14 cellular contexts compared by ENCODE assay signal in the genomic region with DNA sequence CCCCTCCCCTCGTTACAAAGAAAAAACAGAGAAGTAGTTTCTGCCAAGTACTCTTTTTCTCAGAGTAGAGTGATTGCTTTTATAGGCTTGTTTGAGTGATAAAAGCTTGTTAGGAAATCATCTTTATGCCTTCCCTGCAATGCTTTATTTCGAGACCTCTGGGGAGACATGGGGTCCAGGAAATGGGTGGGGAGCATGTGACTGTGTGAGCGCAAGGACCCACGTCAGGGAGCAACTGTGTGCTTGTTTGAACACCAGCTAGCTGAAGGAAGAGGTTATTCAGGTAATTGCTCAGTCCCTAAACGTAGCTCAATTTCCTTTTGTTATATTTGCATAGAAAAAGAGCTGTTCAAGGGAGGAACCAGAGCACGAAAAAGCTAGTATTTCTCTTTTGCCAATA.
DNase-seq lines count a peak whose midpoint lies in the region; ATAC-seq, FAIRE-seq and TF ChIP-seq lines count a peak whose summit lies in the region.
"Had no signal": no experiment of that assay in that cellular context is flagged by ENCODE, and none has a peak within 500 bp of the region (broad histone marks: within the 10 kb centered on the region; RNA-seq: fewer than 3 reads in every experiment).

No MANE protein-coding gene starts in this region.

- H3K27ac ChIP-seq in HepG2 (ENCODE audit: extremely low read length, insufficient read depth, low read length), result no peak overlapping the region

- H3K9me3 Mint-ChIP-seq in activated naive CD8-positive, alpha-beta T cell treated with anti-CD3 and anti-CD28 coated beads, Interleukin-2, amount 50 U/mL, for 24 hours, result no peaks in the 10 kb centered on the region

- no peak for TF ChIP-seq CTCF in HepG2 (CRISPR knock-in tag; IDR thresholded peaks at IDR 0.05)

- no peak for TF ChIP-seq RAD21 in HepG2 (CRISPR knock-in tag; IDR thresholded peaks at IDR 0.05)

- CTCF ChIA-PET in HepG2 (lab: Yijun Ruan, JAX; ENCODE audit: low intra/inter-chr PET ratio, low total read pairs), result no interaction called here

- no peaks in the 10 kb centered on the region for H3K79me2 ChIP-seq in HepG2 (ENCODE audit: insufficient read depth, low read length)

- peak overlapping the region; percentile 57 for H3K27ac Mint-ChIP-seq in activated naive CD8-positive, alpha-beta T cell treated with anti-CD3 and anti-CD28 coated beads, Interleukin-2, amount 50 U/mL, for 24 hours

- no peaks in the 10 kb centered on the region for H3K27me3 ChIP-seq in HepG2 (ENCODE audit: control insufficient read depth in 1 of 2, insufficient read depth in 2 of 2, low read length in 2 of 2)

- H3K4me1 ChIP-seq in HepG2 (ENCODE audit: insufficient read depth, low read length), result peaks cover 84% of the 10 kb centered on the region

- FAIRE-seq in HepG2 (lab: Jason Lieb, UNC), result no peak
- FAIRE-seq: HTR-8/SVneo had no signal

- H4K20me1 ChIP-seq in HepG2 (ENCODE audit: insufficient read depth, low read length), result no peaks in the 10 kb centered on the region

- TF ChIP-seq POLR2A in HepG2 (IDR thresholded peaks at IDR 0.05; ENCODE audit: insufficient read depth in 1 of 2, low read depth in 2 of 2, low read length in 2 of 2), result no peak

- ATAC-seq in activated naive CD8-positive, alpha-beta T cell treated with anti-CD3 and anti-CD28 coated beads, Interleukin-2, amount 50 U/mL, for 24 hours, result peak; percentile 48
- ATAC-seq in sciatic nerve (peak; percentile 71), HepG2 (no peak)
- ATAC-seq: esophagus mucosa, HCT116 had no signal

- in situ Hi-C loops in HepG2 (cut with HindIII; ENCODE audit: extremely low pct_ligation_motif_present, low pct_unique_long_range_greater_than_20kb), result loop anchor here (10.0 kb wide), 1 partner anchor 314 kb away; no protein-coding TSS in a partner anchor

- no peak overlapping the region for H2AFZ ChIP-seq in HepG2 (ENCODE audit: low read length)

- no peaks in the 10 kb centered on the region for H3K9me3 ChIP-seq in HepG2 (ENCODE audit: low read length)

- H3K27me3 Mint-ChIP-seq in activated naive CD8-positive, alpha-beta T cell treated with anti-CD3 and anti-CD28 coated beads, Interleukin-2, amount 50 U/mL, for 24 hours, result no peaks in the 10 kb centered on the region

- BruUV-seq in HepG2 (replicated peaks; lab: Mats Ljungman, UMichigan), result no TSS peak

- H3K4me2 ChIP-seq in HepG2 (ENCODE audit: low read depth, low read length), result no peak overlapping the region

- POLR2A ChIA-PET in HepG2 (lab: Yijun Ruan, JAX), result no interaction called here

- H3K4me1 Mint-ChIP-seq in activated naive CD8-positive, alpha-beta T cell treated with anti-CD3 and anti-CD28 coated beads, Interleukin-2, amount 50 U/mL, for 24 hours, result peaks cover 67% of the 10 kb centered on the region

- DNase-seq in NCI-H2081 (lab: John Stamatoyannopoulos, UW) (peak; percentile 25 to 71), NCI-H2081 treated with DMSO at 0.1 percent for 48 hours (lab: John Stamatoyannopoulos, UW) (no peak), NCI-H2029 treated with DMSO at 0.1 percent for 48 hours (lab: John Stamatoyannopoulos, UW) (peak; percentile 57), sciatic nerve (ENCODE audit: low spot score) (no peak), NCI-H1694 (lab: John Stamatoyannopoulos, UW) (no peak), NCI-H2107 (lab: John Stamatoyannopoulos, UW) (no peak), HepG2 (ENCODE audit: low spot score) (no peak)
- no peak for DNase-seq in activated naive CD8-positive, alpha-beta T cell treated with anti-CD3 and anti-CD28 coated beads, Interleukin-2, amount 50 U/mL, for 24 hours
- DNase-seq: 8988T; mammary epithelial cell; stimulated activated CD4-positive, alpha-beta T cell treated with anti-CD3 and anti-CD28 coated beads, Interleukin-1b, Interleukin-23, amount 100 ng/mL, for 48 hours had no signal

- no peak overlapping the region for H3K4me3 ChIP-seq in HepG2 (replicated peaks in 1 of 3; ENCODE audit: insufficient read depth in 1 of 3, low read depth in 2 of 3, low read length in 3 of 3)

- no peak for TF ChIP-seq EP300 in HepG2 (IDR thresholded peaks at IDR 0.05; ENCODE audit: low read depth in 2 of 2, low read length in 2 of 2)
- no peak for TF ChIP-seq EP300 in HepG2 (CRISPR knock-in tag; IDR thresholded peaks at IDR 0.05; ENCODE audit: borderline replicate concordance)

- no peaks in the 10 kb centered on the region for H3K36me3 ChIP-seq in HepG2 (replicated peaks in 1 of 2; ENCODE audit: control insufficient read depth in 1 of 2, insufficient read depth in 2 of 2, low read length in 2 of 2)

- intact Hi-C loops in sciatic nerve (cut with DNase I) (no loop called here), HepG2 (cut with micrococcal nuclease; ENCODE audit: unreplicated experiment) (no loop called here)

- H3K36me3 Mint-ChIP-seq in activated naive CD8-positive, alpha-beta T cell treated with anti-CD3 and anti-CD28 coated beads, Interleukin-2, amount 50 U/mL, for 24 hours (ENCODE audit: low read depth), result no peaks in the 10 kb centered on the region

- H3K9ac ChIP-seq in HepG2 (ENCODE audit: insufficient read depth, low read depth, low read length), result no peak overlapping the region

- peak overlapping the region; percentile 7 for H3K4me3 Mint-ChIP-seq in activated naive CD8-positive, alpha-beta T cell treated with anti-CD3 and anti-CD28 coated beads, Interleukin-2, amount 50 U/mL, for 24 hours

- 83% methylated on average over 6 of the region's 6 CpGs for WGBS in HepG2 (ENCODE audit: low lambda C conversion rate)

TF ChIP-seq in HepG2, 621 proteins besides CTCF, POLR2A, EP300 and RAD21:
- TF ChIP-seq KLF6 (CRISPR knock-in tag; IDR thresholded peaks at IDR 0.05), result no peak
- no peak for TF ChIP-seq MBD4 (IDR thresholded peaks at IDR 0.05; ENCODE audit: borderline replicate concordance, low read length)
- TF ChIP-seq ZNF790 (CRISPR knock-in tag; IDR thresholded peaks at IDR 0.05; ENCODE audit: borderline replicate concordance), result no peak
- TF ChIP-seq ZNF33B (CRISPR knock-in tag; IDR thresholded peaks at IDR 0.05), result no peak
- no peak for TF ChIP-seq HOXA9 (CRISPR knock-in tag; IDR thresholded peaks at IDR 0.05; ENCODE audit: borderline replicate concordance)
- TF ChIP-seq ZNF331 (CRISPR knock-in tag; IDR thresholded peaks at IDR 0.05), result no peak
- no peak for TF ChIP-seq NFIB (CRISPR knock-in tag; IDR thresholded peaks at IDR 0.05; ENCODE audit: borderline replicate concordance)
- TF ChIP-seq ZNF83 (CRISPR knock-in tag; IDR thresholded peaks at IDR 0.05; ENCODE audit: borderline replicate concordance), result no peak
- no peak for TF ChIP-seq SKI (IDR thresholded peaks at IDR 0.05; ENCODE audit: partially characterized antibody)
- TF ChIP-seq, protein P1, sequence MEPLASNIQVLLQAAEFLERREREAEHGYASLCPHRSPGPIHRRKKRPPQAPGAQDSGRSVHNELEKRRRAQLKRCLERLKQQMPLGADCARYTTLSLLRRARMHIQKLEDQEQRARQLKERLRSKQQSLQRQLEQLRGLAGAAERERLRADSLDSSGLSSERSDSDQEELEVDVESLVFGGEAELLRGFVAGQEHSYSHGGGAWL (CRISPR knock-in tag; IDR thresholded peaks at IDR 0.05), result no peak
- no peak for TF ChIP-seq SALL2 (CRISPR knock-in tag; IDR thresholded peaks at IDR 0.05)
- TF ChIP-seq SMC3 (IDR thresholded peaks at IDR 0.05; ENCODE audit: low read length), result no peak

Comparison
In these comparisons a context has a peak if more than half of its experiments do, and no peak if none do; other contexts are left out.
1. DNase-seq: peak in NCI-H2081 (2 of 2) and NCI-H2029 treated with DMSO at 0.1 percent for 48 hours (single experiment); none in NCI-H2081 treated with DMSO at 0.1 percent for 48 hours (single experiment), activated naive CD8-positive, alpha-beta T cell treated with anti-CD3 and anti-CD28 coated beads, Interleukin-2, amount 50 U/mL, for 24 hours (single experiment), sciatic nerve (single experiment), NCI-H1694 (single experiment), NCI-H2107 (single experiment) and HepG2 (single experiment).